Comparison of ENCODE assay signal across 22 cellular contexts in genomic region chr2:227395556-227395955, GRCh38. TPM values are rescaled to one million over a fixed set of nuclear protein-coding genes. Genes with fewer than 3 reads are reported as not detected.
DNase-seq lines count a peak whose midpoint lies in the region; ATAC-seq, FAIRE-seq and TF ChIP-seq lines count a peak whose summit lies in the region.
"Had no signal": no experiment of that assay in that cellular context is flagged by ENCODE, and none has a peak within 500 bp of the region (broad histone marks: within the 10 kb centered on the region; RNA-seq: fewer than 3 reads in every experiment).

No MANE protein-coding gene starts in this region.

- H3K27ac ChIP-seq in A549 (peak overlapping the region; percentile 52 to 88), GM23338 (ENCODE audit: low read depth) (no peak overlapping the region)
- H3K27ac ChIP-seq: BLaER1 treated with 17β-estradiol and CSF1 and Interleukin-3, amounts not matched to agents 10 nM and 100 nM had no signal

- FAIRE-seq in A549 (lab: Jason Lieb, UNC) (no peak), bronchial epithelial cell (lab: Jason Lieb, UNC) (no peak)
- FAIRE-seq: A204.1, GM12892 had no signal

- H3K4me1 ChIP-seq in A549, result peaks cover 58% of the 10 kb centered on the region
- H3K4me1 ChIP-seq in GM23338 (ENCODE audit: insufficient read depth), result peaks cover 8% of the 10 kb centered on the region

- TF ChIP-seq RAD21 in A549 (conservative IDR thresholded peaks at IDR 0.05 in 1 of 2, IDR thresholded peaks at IDR 0.05 in 1 of 2), result no peak

- 0 out of 2 replicates have a peak, but pooled peaks cover 3% of the 10 kb centered on the region for H3K9me2 ChIP-seq in GM23338 (ENCODE audit: insufficient read depth)

- POLR2A ChIA-PET in A549 (lab: Yijun Ruan, JAX), result no interaction called here

- no peaks in the 10 kb centered on the region for H3K36me3 ChIP-seq in GM23338 (ENCODE audit: insufficient read depth)
- no peaks in the 10 kb centered on the region for H3K36me3 ChIP-seq in bronchial epithelial cell (ENCODE audit: control insufficient read depth, insufficient read depth, low read length)
- H3K36me3 ChIP-seq: BLaER1 treated with 17β-estradiol and CSF1 and Interleukin-3, amounts not matched to agents 10 nM and 100 nM had no signal

- H3K79me2 ChIP-seq in GM23338 (replicated peaks; ENCODE audit: insufficient read depth), result no peaks in the 10 kb centered on the region

- H3K4me3 ChIP-seq in A549 (no peak overlapping the region), GM23338 (no peak overlapping the region), bronchial epithelial cell (ENCODE audit: low read depth, low read length) (no peak overlapping the region)
- H3K4me3 ChIP-seq: BLaER1 treated with 17β-estradiol and CSF1 and Interleukin-3, amounts not matched to agents 10 nM and 100 nM had no signal

- no peaks in the 10 kb centered on the region for H3K36me3 Mint-ChIP-seq in GM23338 (ENCODE audit: low read depth)
- H3K36me3 Mint-ChIP-seq: CD8-positive, alpha-beta T cell had no signal

- peaks cover 4% of the 10 kb centered on the region for H3K27me3 Mint-ChIP-seq in GM23338 (ENCODE audit: insufficient read depth, low read depth, poor library complexity)

- no peaks in the 10 kb centered on the region for H3K9me3 ChIP-seq in A549
- H3K9me3 ChIP-seq: BLaER1 treated with 17β-estradiol and CSF1 and Interleukin-3, amounts not matched to agents 10 nM and 100 nM had no signal

- 71% methylated on average over 1 of the region's 1 CpG for WGBS in A549 (ENCODE audit: missing lambda C conversion rate)

- TF ChIP-seq CTCF in A549 (IDR thresholded peaks at IDR 0.05) (no peak), GM23338 (conservative IDR thresholded peaks at IDR 0.05; ENCODE audit: low read depth in 2 of 2) (no peak), bronchial epithelial cell (IDR thresholded peaks at IDR 0.05; ENCODE audit: insufficient read depth, low read length, severe bottlenecking) (no peak)

- peak overlapping the region; percentile 66; the same call in 1 of the 2 replicates for H2AFZ ChIP-seq in GM23338

- TF ChIP-seq POLR2A in A549 (IDR thresholded peaks at IDR 0.05; ENCODE audit: low read length), result no peak

- no peaks in the 10 kb centered on the region for H4K20me1 ChIP-seq in GM23338 (replicated peaks; ENCODE audit: insufficient read depth)
- H4K20me1 ChIP-seq: BLaER1 treated with 17β-estradiol and CSF1 and Interleukin-3, amounts not matched to agents 10 nM and 100 nM had no signal

- H3K4me3 Mint-ChIP-seq in GM23338, result no peak overlapping the region
- H3K4me3 Mint-ChIP-seq: CD8-positive, alpha-beta T cell had no signal

- CTCF ChIA-PET in A549 (lab: Yijun Ruan, JAX), result interaction anchor here (1.0 to 8.4 kb wide), 3 partner anchors 11 to 371 kb away, joined by 3 to 52 read pairs (median 4); no protein-coding TSS in a partner anchor

- H3K9me3 Mint-ChIP-seq in GM23338, result no peaks in the 10 kb centered on the region
- H3K9me3 Mint-ChIP-seq: CD8-positive, alpha-beta T cell had no signal

- ATAC-seq in A549 (no peak; a peak in 1 of 6 replicates), GM23338 (no peak), HG03097 (IDR thresholded peaks at IDR 0.05; ENCODE audit: low FRiP score, unreplicated experiment) (no peak), GM18867 (IDR thresholded peaks at IDR 0.05; ENCODE audit: unreplicated experiment) (no peak)
- ATAC-seq: CD8-positive, alpha-beta T cell had no signal

- no peak for TF ChIP-seq EP300 in A549 (IDR thresholded peaks at IDR 0.05)

- H3K4me1 Mint-ChIP-seq in GM23338, result peaks cover 10% of the 10 kb centered on the region

- no peak overlapping the region for H3K27ac Mint-ChIP-seq in GM23338
- H3K27ac Mint-ChIP-seq: CD8-positive, alpha-beta T cell had no signal

- H3K4me2 ChIP-seq in A549, result no peak overlapping the region
- H3K4me2 ChIP-seq in GM23338, result no peak overlapping the region

- no peaks in the 10 kb centered on the region for H3K27me3 ChIP-seq in GM23338 (ENCODE audit: insufficient read depth)
- no peaks in the 10 kb centered on the region for H3K27me3 ChIP-seq in bronchial epithelial cell (ENCODE audit: control insufficient read depth, insufficient read depth, low read length)
- H3K27me3 ChIP-seq: BLaER1 treated with 17β-estradiol and CSF1 and Interleukin-3, amounts not matched to agents 10 nM and 100 nM had no signal

- DNase-seq in A549 (ENCODE audit: low read depth in 1 of 2, low spot score in 1 of 2) (no peak), GM23338 (ENCODE audit: low spot score) (no peak), bronchial epithelial cell (ENCODE audit: low read depth) (peak; percentile 97), glomerular visceral epithelial cell (ENCODE audit: extremely low spot score) (peak; percentile 37), NCI-H1048 (lab: John Stamatoyannopoulos, UW) (no peak), ureter (ENCODE audit: low spot score) (no peak)
- DNase-seq: CD8-positive, alpha-beta T cell; DMS53; EL; HCEC 1CT; KBM-7; MV-4-11; NCI-H1417; NCI-H187; NCI-H345; NCI-H526 had no signal

- H3F3A ChIP-seq in GM23338 (replicated peaks; ENCODE audit: low read depth), result no peaks in the 10 kb centered on the region

TF ChIP-seq in A549, 52 proteins besides CTCF, POLR2A, EP300 and RAD21 (continues in another document):
- TF ChIP-seq PHF8 (IDR thresholded peaks at IDR 0.05; ENCODE audit: borderline replicate concordance, low read depth) (no peak), KDM5A (IDR thresholded peaks at IDR 0.05) (no peak), FOXS1 (CRISPR knock-in tag; IDR thresholded peaks at IDR 0.05) (no peak), E2F6 (IDR thresholded peaks at IDR 0.05; ENCODE audit: borderline replicate concordance, low read depth) (no peak), ESRRA (IDR thresholded peaks at IDR 0.05; ENCODE audit: borderline replicate concordance, low read length) (no peak), MAX (IDR thresholded peaks at IDR 0.05) (no peak), KDM1A (IDR thresholded peaks at IDR 0.05; ENCODE audit: low read depth) (no peak)

TF ChIP-seq in GM23338, 12 proteins besides CTCF, POLR2A, EP300 and RAD21 (continues in another document):
- TF ChIP-seq CREB1 (CRISPR knock-in tag; IDR thresholded peaks at IDR 0.05; ENCODE audit: low read depth) (no peak), ZNF331 (CRISPR knock-in tag; IDR thresholded peaks at IDR 0.05; ENCODE audit: low read depth) (no peak), ETS1 (IDR thresholded peaks at IDR 0.05) (no peak)

RNA-seq across cellular contexts. Expression of gene SCYGR1, which starts 7.8 kb away (rescaled TPM):
- polyA plus RNA-seq in A549 (2011; rRNA removed) (not detected in 2 replicates), A549 (2017; fragmentation: RNase III; extraction: RNeasy Plus Mini Kit Qiagen cat#74134 plus additional on column Dnase treatment) (not detected in 3 replicates), GM23338 (2016; fragmentation: Nextera tagmentation; extraction: Ambion mirVana) (not detected in 2 replicates)
- polyA plus RNA-seq in A549 (2012; cell fraction: cytosol; rRNA removed), result not detected in 2 replicates
- polyA plus RNA-seq in A549 (2012; cell fraction: nucleus; rRNA removed), result not detected in 2 replicates
- polyA minus RNA-seq in A549 (2011; rRNA and poly(A)+ RNA removed), result not detected in 2 replicates
- not detected in 2 replicates for total RNA-seq in GM23338 (2014; rRNA removed; shearing (Covaris generic))
- total RNA-seq in bronchial epithelial cell (not detected in 2 replicates), ureter (not detected)
- total RNA-seq: CD8-positive, alpha-beta T cell; SK-MEL-5 had no signal

RNA-seq across cellular contexts. Expression of gene TM4SF20, which starts 16.4 kb away (rescaled TPM):
- polyA plus RNA-seq in A549 (2011; rRNA removed), result 136 and 160 TPM in 2 replicates
- polyA plus RNA-seq in A549 (2012; cell fraction: cytosol; rRNA removed), result 12.5 and 15.3 TPM in 2 replicates
- polyA plus RNA-seq in A549 (2012; cell fraction: nucleus; rRNA removed), result 4.3 and 6.4 TPM in 2 replicates
- 37.5 to 59.3 TPM (median 42.7 TPM) in 3 replicates for polyA plus RNA-seq in A549 (2017; fragmentation: RNase III; extraction: RNeasy Plus Mini Kit Qiagen cat#74134 plus additional on column Dnase treatment)
- polyA minus RNA-seq in A549 (2011; rRNA and poly(A)+ RNA removed), result 47.5 and 54.8 TPM in 2 replicates
- total RNA-seq in GM23338 (2014; rRNA removed; shearing (Covaris generic)), result not detected in 2 replicates
- polyA plus RNA-seq in GM23338 (2016; fragmentation: Nextera tagmentation; extraction: Ambion mirVana), result 0.12 TPM in 1 of 2 replicates, not detected in the other
- total RNA-seq in bronchial epithelial cell, result not detected in 2 replicates
- total RNA-seq in ureter, result not detected
- total RNA-seq: CD8-positive, alpha-beta T cell; SK-MEL-5 had no signal

Comparison
In these comparisons a context has a peak if more than half of its experiments do, and no peak if none do; other contexts are left out.
1. DNase-seq: peak in bronchial epithelial cell (single experiment) and glomerular visceral epithelial cell (single experiment); none in A549 (0 of 2), GM23338 (single experiment), NCI-H1048 (single experiment) and ureter (single experiment).